In genomic region chr15:45634442-45635190, GRCh38 we compare ENCODE assay signal across 8 cellular contexts. TPM values are rescaled to one million over a fixed set of nuclear protein-coding genes. Genes with fewer than 3 reads are reported as not detected.
DNase-seq lines count a peak whose midpoint lies in the region; ATAC-seq and TF ChIP-seq lines count a peak whose summit lies in the region.

Gene SQOR (plus strand): TSS chr15:45635029. CDS start chr15:45658924, 23,895 bp downstream.

- peak within 1 kb of the TSS; percentile 76 for H3K4me3 ChIP-seq in mucosa of stomach (ENCODE audit: low read length)

- no peak within 1 kb of the TSS for H3K27ac Mint-ChIP-seq in endothelial cell (ENCODE audit: unreplicated experiment)

- peaks cover 41% of the 10 kb centered on the region for H3K4me1 ChIP-seq in mucosa of stomach (ENCODE audit: control insufficient read depth, insufficient read depth, low read length)

- H3K9me3 Mint-ChIP-seq in endothelial cell (ENCODE audit: unreplicated experiment), result no peaks in the 10 kb centered on the region

- peak within 1 kb of the TSS; percentile 95 for H3K9ac ChIP-seq in mucosa of stomach (ENCODE audit: low read length)

- no peaks in the 10 kb centered on the region for H3K36me3 Mint-ChIP-seq in endothelial cell (ENCODE audit: low read depth, unreplicated experiment)

- peaks cover 13% of the 10 kb centered on the region for H3K4me1 Mint-ChIP-seq in endothelial cell (ENCODE audit: unreplicated experiment)

- H3K9me3 ChIP-seq in mucosa of stomach (ENCODE audit: control insufficient read depth, low read length), result no peaks in the 10 kb centered on the region

- TF ChIP-seq CTCF in endothelial cell (IDR thresholded peaks at IDR 0.05; ENCODE audit: unreplicated experiment), result no peak

- peaks cover 11% of the 10 kb centered on the region for H3K27me3 Mint-ChIP-seq in endothelial cell (ENCODE audit: unreplicated experiment)

- H3K4me3 Mint-ChIP-seq in endothelial cell (ENCODE audit: unreplicated experiment), result peak within 1 kb of the TSS; percentile 84

- no peaks in the 10 kb centered on the region for H3K27me3 ChIP-seq in mucosa of stomach (ENCODE audit: control insufficient read depth, insufficient read depth, low read length)

- no peaks in the 10 kb centered on the region for H3K36me3 ChIP-seq in mucosa of stomach (ENCODE audit: control insufficient read depth, insufficient read depth, low read length)

- ATAC-seq in HG02759 (IDR thresholded peaks at IDR 0.05; ENCODE audit: unreplicated experiment), result peak; percentile 74

- peak in 2 of 3 experiments; percentile 36 to 52 for DNase-seq in NCI-H1417 (lab: John Stamatoyannopoulos, UW)
- DNase-seq in NCI-H1417 treated with DMSO at 0.1 percent for 48 hours (lab: John Stamatoyannopoulos, UW), result no peak
- peak; percentile 54 for DNase-seq in NCI-H345 (lab: John Stamatoyannopoulos, UW)
- peak; percentile 20 for DNase-seq in activated CD8-positive, alpha-beta memory T cell treated with anti-CD3 and anti-CD28 coated beads, Interleukin-2, amount 50 U/mL, for 24 hours (ENCODE audit: extremely low read depth)
- peak; percentile 53 for DNase-seq in endothelial cell (ENCODE audit: low spot score)
- DNase-seq in stimulated activated CD8-positive, alpha-beta memory T cell treated with anti-CD3 and anti-CD28 coated beads, Interleukin-7, amount 100 ng/mL, for 24 hours (ENCODE audit: low read depth), result peak; percentile 26

RNA-seq across cellular contexts. Expression of gene SQOR, which starts in this region (rescaled TPM):
- 3.8 TPM for total RNA-seq in endothelial cell (ENCODE audit: unreplicated experiment)
